ENCODE assay signal across 22 cellular contexts in the genomic region with DNA sequence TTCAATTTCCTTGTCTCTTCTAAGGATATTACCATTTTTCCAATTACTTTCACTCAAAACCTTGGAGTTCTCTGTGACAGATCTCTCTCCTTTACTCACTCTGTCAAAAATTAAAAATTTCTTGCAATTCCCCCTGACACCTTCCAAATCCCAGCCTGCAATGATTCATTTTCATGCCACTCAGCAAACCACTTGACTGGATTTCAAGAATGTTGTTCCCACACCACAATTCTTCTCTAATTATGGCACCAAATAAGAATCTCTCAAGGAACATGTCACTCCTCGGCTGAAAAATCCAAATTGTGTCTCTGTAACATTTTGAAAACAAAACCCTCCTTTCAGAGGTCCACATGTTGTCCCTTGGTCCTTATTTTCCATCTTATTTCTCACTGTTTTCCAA.
DNase-seq lines count a peak whose midpoint lies in the region; ATAC-seq and TF ChIP-seq lines count a peak whose summit lies in the region.
"Had no signal": no experiment of that assay in that cellular context is flagged by ENCODE, and none has a peak within 500 bp of the region (broad histone marks: within the 10 kb centered on the region; RNA-seq: fewer than 3 reads in every experiment).

No MANE protein-coding gene starts in this region.

- H3K36me3 ChIP-seq in kidney epithelial cell (ENCODE audit: control insufficient read depth, insufficient read depth, low read length): no peaks in the 10 kb centered on the region
- H3K36me3 ChIP-seq: Peyer's patch had no signal

- H3K4me1 Mint-ChIP-seq in stimulated activated naive CD8-positive, alpha-beta T cell treated with anti-CD3 and anti-CD28 coated beads, Interleukin-15, amount 100 ng/mL, for 72 hours: no peaks in the 10 kb centered on the region

- ATAC-seq in stimulated activated naive CD8-positive, alpha-beta T cell treated with anti-CD3 and anti-CD28 coated beads, Interleukin-15, amount 100 ng/mL, for 72 hours: no peak
- no peak for ATAC-seq in GM18861 (IDR thresholded peaks at IDR 0.05; ENCODE audit: unreplicated experiment)
- ATAC-seq: HCT116 had no signal

- no peaks in the 10 kb centered on the region for H3K27me3 ChIP-seq in kidney epithelial cell (ENCODE audit: control insufficient read depth, insufficient read depth, low read length)
- H3K27me3 ChIP-seq: Peyer's patch had no signal

- H3K4me3 Mint-ChIP-seq in stimulated activated naive CD8-positive, alpha-beta T cell treated with anti-CD3 and anti-CD28 coated beads, Interleukin-15, amount 100 ng/mL, for 72 hours: no peak overlapping the region

- H3K9me3 Mint-ChIP-seq in stimulated activated naive CD8-positive, alpha-beta T cell treated with anti-CD3 and anti-CD28 coated beads, Interleukin-15, amount 100 ng/mL, for 72 hours: peaks cover 9 to 13% of the 10 kb centered on the region in 2 donors

- no peak overlapping the region for H3K4me3 ChIP-seq in kidney epithelial cell (ENCODE audit: low read depth, low read length)
- H3K4me3 ChIP-seq: Peyer's patch, SK-N-MC had no signal

- no peak for TF ChIP-seq CTCF in kidney epithelial cell (IDR thresholded peaks at IDR 0.05; ENCODE audit: insufficient read depth, low read length, poor library complexity, severe bottlenecking)

- no peak overlapping the region for H3K27ac Mint-ChIP-seq in stimulated activated naive CD8-positive, alpha-beta T cell treated with anti-CD3 and anti-CD28 coated beads, Interleukin-15, amount 100 ng/mL, for 72 hours
- H3K27ac Mint-ChIP-seq: CD14-positive monocyte had no signal

- no peaks in the 10 kb centered on the region for H3K27me3 Mint-ChIP-seq in stimulated activated naive CD8-positive, alpha-beta T cell treated with anti-CD3 and anti-CD28 coated beads, Interleukin-15, amount 100 ng/mL, for 72 hours

- in situ Hi-C loops in G401 (cut with HindIII; ENCODE audit: low sequenced_read_pairs): no loop called here

- DNase-seq in EL (peak; percentile 28), RPMI7951 (ENCODE audit: low read depth) (peak; percentile 15), kidney epithelial cell (ENCODE audit: low read depth) (peak; percentile 58), renal cortical epithelial cell (ENCODE audit: low read depth) (peak; percentile 88), G401 (ENCODE audit: low spot score) (no peak), NCI-H526 treated with DMSO at 0.1 percent for 48 hours (lab: John Stamatoyannopoulos, UW) (no peak)
- no peak for DNase-seq in stimulated activated naive CD8-positive, alpha-beta T cell treated with anti-CD3 and anti-CD28 coated beads, Interleukin-15, amount 100 ng/mL, for 72 hours
- DNase-seq: DMS79 treated with DMSO at 0.1 percent for 48 hours; KG1; MM.1S; NCI-H1092 treated with DMSO at 0.1 percent for 48 hours; NCI-H146; NCI-H2081; NCI-H2171 treated with DMSO at 0.1 percent for 48 hours; NCI-H446 treated with DMSO at 0.1 percent for 48 hours; NK-92 treated with Interleukin-12 subunit alpha and Interleukin-12 subunit beta, amount 100 ng/mL, for 24 hours; Peyer's patch; Right ventricle myocardium superior had no signal

Comparison
In these comparisons a context has a peak if more than half of its experiments do, and no peak if none do; other contexts are left out.
1. DNase-seq: peak in EL (single experiment), RPMI7951 (single experiment), kidney epithelial cell (single experiment) and renal cortical epithelial cell (single experiment); none in G401 (single experiment), stimulated activated naive CD8-positive, alpha-beta T cell treated with anti-CD3 and anti-CD28 coated beads, Interleukin-15, amount 100 ng/mL, for 72 hours (0 of 2) and NCI-H526 treated with DMSO at 0.1 percent for 48 hours (single experiment).